Comparison of ENCODE assay signal across 29 cellular contexts in genomic region chr3:71114610-71115009, GRCh38.
DNase-seq lines count a peak whose midpoint lies in the region; ATAC-seq and TF ChIP-seq lines count a peak whose summit lies in the region.
"Had no signal": no experiment of that assay in that cellular context is flagged by ENCODE, and none has a peak within 500 bp of the region (broad histone marks: within the 10 kb centered on the region; RNA-seq: fewer than 3 reads in every experiment).

No MANE protein-coding gene starts in this region.

- TF ChIP-seq CTCF in activated CD8-positive, alpha-beta T cell treated with anti-CD3 and anti-CD28 coated beads for 36 hours (IDR thresholded peaks at IDR 0.05): no peak
- no peak for TF ChIP-seq CTCF in endothelial cell (IDR thresholded peaks at IDR 0.05; ENCODE audit: unreplicated experiment)

- H3K9me3 ChIP-seq in muscle layer of colon (ENCODE audit: low read length) (no peaks in the 10 kb centered on the region), stomach smooth muscle (ENCODE audit: control insufficient read depth in 2 of 2, low read length in 2 of 2) (no peaks in the 10 kb centered on the region)
- H3K9me3 ChIP-seq: neutrophil, psoas muscle had no signal

- peaks cover 10% of the 10 kb centered on the region for H3K36me3 ChIP-seq in muscle layer of colon (ENCODE audit: insufficient read depth, low read length)
- peaks cover 6 to 12% of the 10 kb centered on the region in 2 donors for H3K36me3 ChIP-seq in stomach smooth muscle (ENCODE audit: control insufficient read depth in 2 of 2, insufficient read depth in 2 of 2, low read length in 2 of 2)

- H3K4me1 Mint-ChIP-seq in activated CD8-positive, alpha-beta T cell treated with anti-CD3 and anti-CD28 coated beads for 36 hours (ENCODE audit: low read depth): peaks cover 88% of the 10 kb centered on the region
- H3K4me1 Mint-ChIP-seq in activated CD8-positive, alpha-beta T cell treated with anti-CD3 and anti-CD28 coated beads, Interleukin-2, amount 10 ng/mL, durations not matched to agents 7 days and 5 days (ENCODE audit: low read depth): peaks cover 46% of the 10 kb centered on the region
- H3K4me1 Mint-ChIP-seq in activated naive CD8-positive, alpha-beta T cell treated with anti-CD3 and anti-CD28 coated beads for 36 hours: peaks cover 86% of the 10 kb centered on the region
- H3K4me1 Mint-ChIP-seq in endothelial cell (ENCODE audit: unreplicated experiment): peaks cover 11% of the 10 kb centered on the region

- H3K9ac ChIP-seq in muscle layer of colon (ENCODE audit: low read length) (no peak overlapping the region), stomach smooth muscle (ENCODE audit: low read length in 2 of 2) (peak overlapping the region in 1 of 2 donors; percentile 18)
- H3K9ac ChIP-seq: GM23248 had no signal

- intact Hi-C loops in activated CD8-positive, alpha-beta T cell treated with anti-CD3 and anti-CD28 coated beads for 36 hours (cut with micrococcal nuclease): no loop called here
- intact Hi-C loops in Right ventricle myocardium superior (cut with DNase I): no loop called here

- no peak overlapping the region for H3K4me3 Mint-ChIP-seq in activated CD8-positive, alpha-beta T cell treated with anti-CD3 and anti-CD28 coated beads for 36 hours
- no peak overlapping the region for H3K4me3 Mint-ChIP-seq in activated CD8-positive, alpha-beta T cell treated with anti-CD3 and anti-CD28 coated beads, Interleukin-2, amount 10 ng/mL, durations not matched to agents 7 days and 5 days
- no peak overlapping the region for H3K4me3 Mint-ChIP-seq in activated naive CD8-positive, alpha-beta T cell treated with anti-CD3 and anti-CD28 coated beads for 36 hours
- H3K4me3 Mint-ChIP-seq in endothelial cell (ENCODE audit: unreplicated experiment): no peak overlapping the region
- H3K4me3 Mint-ChIP-seq: activated CD4-positive, alpha-beta memory T cell treated with anti-CD3 and anti-CD28 coated beads, Interleukin-2, amount 10 ng/mL, durations not matched to agents 7 days and 5 days had no signal

- POLR2A ChIA-PET in activated CD8-positive, alpha-beta T cell treated with anti-CD3 and anti-CD28 coated beads for 36 hours (lab: Charles Lee): no interaction called here
- POLR2A ChIA-PET in activated CD8-positive, alpha-beta T cell treated with anti-CD3 and anti-CD28 coated beads, Interleukin-2, amount 10 ng/mL, durations not matched to agents 7 days and 5 days (lab: Charles Lee): no interaction called here

- no peak for DNase-seq in activated CD8-positive, alpha-beta T cell treated with anti-CD3 and anti-CD28 coated beads for 36 hours
- no peak for DNase-seq in activated CD8-positive, alpha-beta T cell treated with anti-CD3 and anti-CD28 coated beads, Interleukin-2, amount 10 ng/mL, durations not matched to agents 7 days and 5 days
- DNase-seq in activated naive CD8-positive, alpha-beta T cell treated with anti-CD3 and anti-CD28 coated beads for 36 hours: no peak
- DNase-seq in NCI-H82 (lab: John Stamatoyannopoulos, UW): no peak
- DNase-seq in endothelial cell (ENCODE audit: low spot score): no peak
- no peak for DNase-seq in Right ventricle myocardium superior
- DNase-seq: activated CD4-positive, alpha-beta memory T cell treated with anti-CD3 and anti-CD28 coated beads, Interleukin-2, amount 10 ng/mL, durations not matched to agents 7 days and 5 days; activated effector memory CD4-positive, alpha-beta T cell treated with Interleukin-2 at 50 U/mL for 16 hours; C1 segment of cervical spinal cord; Calu3; caudate nucleus; DMS79 treated with DMSO at 0.1 percent for 48 hours; GDM1; GM23248; Kasumi-1; NCI-H1436; NCI-H2081; NCI-H2227 treated with DMSO at 0.1 percent for 48 hours; NCI-H69; psoas muscle; stimulated activated CD4-positive, alpha-beta T cell treated with anti-CD3 and anti-CD28 coated beads, Interleukin-4, amount 100 ng/mL, for 4 hours; substantia nigra had no signal

- H3K27me3 ChIP-seq in muscle layer of colon (ENCODE audit: control insufficient read depth in 1 of 2, insufficient read depth in 2 of 2, low read length in 2 of 2) (no peaks in the 10 kb centered on the region), stomach smooth muscle (ENCODE audit: control insufficient read depth in 1 of 2, insufficient read depth in 2 of 2, low read length in 2 of 2) (no peaks in the 10 kb centered on the region)
- H3K27me3 ChIP-seq: neutrophil had no signal

- no peaks in the 10 kb centered on the region for H3K9me3 Mint-ChIP-seq in activated CD8-positive, alpha-beta T cell treated with anti-CD3 and anti-CD28 coated beads for 36 hours
- no peaks in the 10 kb centered on the region for H3K9me3 Mint-ChIP-seq in activated CD8-positive, alpha-beta T cell treated with anti-CD3 and anti-CD28 coated beads, Interleukin-2, amount 10 ng/mL, durations not matched to agents 7 days and 5 days (ENCODE audit: insufficient read depth)
- H3K9me3 Mint-ChIP-seq in activated naive CD8-positive, alpha-beta T cell treated with anti-CD3 and anti-CD28 coated beads for 36 hours: peaks cover 2% of the 10 kb centered on the region
- no peaks in the 10 kb centered on the region for H3K9me3 Mint-ChIP-seq in endothelial cell (ENCODE audit: unreplicated experiment)
- H3K9me3 Mint-ChIP-seq: activated CD4-positive, alpha-beta memory T cell treated with anti-CD3 and anti-CD28 coated beads, Interleukin-2, amount 10 ng/mL, durations not matched to agents 7 days and 5 days had no signal

- H3K27me3 Mint-ChIP-seq in activated CD8-positive, alpha-beta T cell treated with anti-CD3 and anti-CD28 coated beads for 36 hours: no peaks in the 10 kb centered on the region
- no peaks in the 10 kb centered on the region for H3K27me3 Mint-ChIP-seq in activated CD8-positive, alpha-beta T cell treated with anti-CD3 and anti-CD28 coated beads, Interleukin-2, amount 10 ng/mL, durations not matched to agents 7 days and 5 days (ENCODE audit: low read depth)
- no peaks in the 10 kb centered on the region for H3K27me3 Mint-ChIP-seq in activated naive CD8-positive, alpha-beta T cell treated with anti-CD3 and anti-CD28 coated beads for 36 hours
- no peaks in the 10 kb centered on the region for H3K27me3 Mint-ChIP-seq in endothelial cell (ENCODE audit: unreplicated experiment)
- H3K27me3 Mint-ChIP-seq: activated CD4-positive, alpha-beta memory T cell treated with anti-CD3 and anti-CD28 coated beads, Interleukin-2, amount 10 ng/mL, durations not matched to agents 7 days and 5 days had no signal

- CTCF ChIA-PET in activated CD8-positive, alpha-beta T cell treated with anti-CD3 and anti-CD28 coated beads for 36 hours (lab: Charles Lee): no interaction called here
- CTCF ChIA-PET in activated CD8-positive, alpha-beta T cell treated with anti-CD3 and anti-CD28 coated beads, Interleukin-2, amount 10 ng/mL, durations not matched to agents 7 days and 5 days (lab: Charles Lee): interaction anchor here (1.0 kb wide), 1 partner anchor 108 kb away, joined by 3 read pairs; no protein-coding TSS in a partner anchor

- peaks cover 71% of the 10 kb centered on the region for H3K36me3 Mint-ChIP-seq in activated CD8-positive, alpha-beta T cell treated with anti-CD3 and anti-CD28 coated beads for 36 hours (ENCODE audit: low read depth)
- peaks cover 63% of the 10 kb centered on the region for H3K36me3 Mint-ChIP-seq in activated CD8-positive, alpha-beta T cell treated with anti-CD3 and anti-CD28 coated beads, Interleukin-2, amount 10 ng/mL, durations not matched to agents 7 days and 5 days (ENCODE audit: low read depth)
- peaks cover 84% of the 10 kb centered on the region for H3K36me3 Mint-ChIP-seq in activated naive CD8-positive, alpha-beta T cell treated with anti-CD3 and anti-CD28 coated beads for 36 hours
- peaks cover 5% of the 10 kb centered on the region for H3K36me3 Mint-ChIP-seq in endothelial cell (ENCODE audit: low read depth, unreplicated experiment)

- H3K27ac ChIP-seq in muscle layer of colon (ENCODE audit: low read depth, low read length) (peak overlapping the region; percentile 53), stomach smooth muscle (ENCODE audit: low read length) (peak overlapping the region; percentile 0)
- H3K27ac ChIP-seq: 22Rv1, GM23248, neutrophil, psoas muscle had no signal

- H3K4me1 ChIP-seq in muscle layer of colon (ENCODE audit: insufficient read depth, low read length) (peaks cover 63% of the 10 kb centered on the region), stomach smooth muscle (ENCODE audit: control insufficient read depth, insufficient read depth, low read length) (peaks cover 28% of the 10 kb centered on the region)

- no peak for ATAC-seq in activated CD8-positive, alpha-beta T cell treated with anti-CD3 and anti-CD28 coated beads for 36 hours
- ATAC-seq in activated CD8-positive, alpha-beta T cell treated with anti-CD3 and anti-CD28 coated beads, Interleukin-2, amount 10 ng/mL, durations not matched to agents 7 days and 5 days: no peak
- no peak for ATAC-seq in Right ventricle myocardium superior (ENCODE audit: poor library complexity)
- ATAC-seq: psoas muscle, Right ventricle myocardium inferior, SK-N-SH treated with all-trans-retinoic acid at 6 μM for 48 hours had no signal

- H3K27ac Mint-ChIP-seq in activated CD8-positive, alpha-beta T cell treated with anti-CD3 and anti-CD28 coated beads for 36 hours: peak overlapping the region; percentile 53
- no peak overlapping the region for H3K27ac Mint-ChIP-seq in activated CD8-positive, alpha-beta T cell treated with anti-CD3 and anti-CD28 coated beads, Interleukin-2, amount 10 ng/mL, durations not matched to agents 7 days and 5 days
- peak overlapping the region; percentile 58 for H3K27ac Mint-ChIP-seq in activated naive CD8-positive, alpha-beta T cell treated with anti-CD3 and anti-CD28 coated beads for 36 hours
- no peak overlapping the region for H3K27ac Mint-ChIP-seq in endothelial cell (ENCODE audit: unreplicated experiment)
- H3K27ac Mint-ChIP-seq: activated CD4-positive, alpha-beta memory T cell treated with anti-CD3 and anti-CD28 coated beads, Interleukin-2, amount 10 ng/mL, durations not matched to agents 7 days and 5 days had no signal

- H3K4me3 ChIP-seq in muscle layer of colon (ENCODE audit: low read depth in 1 of 2, low read length in 2 of 2) (no peak overlapping the region), stomach smooth muscle (ENCODE audit: low read length in 2 of 2) (peak overlapping the region in 1 of 2 donors; percentile 16)
- H3K4me3 ChIP-seq: GM23248, lung, psoas muscle had no signal

Comparison
In these comparisons a context has a peak if more than half of its experiments do, and no peak if none do; other contexts are left out.
1. H3K27ac Mint-ChIP-seq: peak in activated CD8-positive, alpha-beta T cell treated with anti-CD3 and anti-CD28 coated beads for 36 hours (single experiment) and activated naive CD8-positive, alpha-beta T cell treated with anti-CD3 and anti-CD28 coated beads for 36 hours (single experiment); none in activated CD8-positive, alpha-beta T cell treated with anti-CD3 and anti-CD28 coated beads, Interleukin-2, amount 10 ng/mL, durations not matched to agents 7 days and 5 days (single experiment) and endothelial cell (single experiment).